1 cellular context compared by ENCODE assay signal in the genomic region with DNA sequence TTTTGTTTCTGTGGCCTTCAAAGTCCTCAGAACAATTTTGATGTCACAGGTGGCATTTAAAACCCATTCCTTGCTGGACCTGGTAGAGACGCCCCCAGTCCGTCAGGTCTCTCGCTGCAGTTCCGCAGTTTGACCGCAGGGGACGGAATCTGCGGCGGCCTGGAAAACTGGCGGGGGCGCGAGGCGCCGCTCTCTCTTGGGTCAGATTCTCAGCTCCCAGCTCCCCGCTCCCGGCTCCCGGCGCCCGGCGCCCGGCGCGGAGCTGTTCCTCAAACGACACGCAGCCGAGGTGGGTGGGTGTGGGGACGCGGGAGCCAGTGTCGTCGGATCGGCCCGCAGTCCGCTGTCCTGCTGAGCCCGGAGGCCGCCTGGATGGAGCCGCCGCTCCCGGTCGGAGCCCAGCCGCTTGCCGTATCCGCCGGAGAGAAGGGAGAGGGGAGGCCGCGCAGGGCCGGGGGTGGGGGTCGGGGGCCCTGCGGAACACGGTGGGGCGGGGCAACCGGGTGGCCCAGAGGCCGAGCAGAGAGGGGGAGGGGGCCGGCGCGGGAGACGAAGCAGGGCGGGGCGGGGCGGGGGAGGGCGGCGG.
TF ChIP-seq lines count a peak whose summit lies in the region.

OCRL (plus strand) TSS at position 192 of the 586 bp plus-strand sequence; CDS start at position 373, 181 bp downstream.

TF ChIP-seq in K562, 482 proteins besides CTCF, POLR2A, EP300 and RAD21 (continued from another document and continues in another):
- TF ChIP-seq, protein P1, sequence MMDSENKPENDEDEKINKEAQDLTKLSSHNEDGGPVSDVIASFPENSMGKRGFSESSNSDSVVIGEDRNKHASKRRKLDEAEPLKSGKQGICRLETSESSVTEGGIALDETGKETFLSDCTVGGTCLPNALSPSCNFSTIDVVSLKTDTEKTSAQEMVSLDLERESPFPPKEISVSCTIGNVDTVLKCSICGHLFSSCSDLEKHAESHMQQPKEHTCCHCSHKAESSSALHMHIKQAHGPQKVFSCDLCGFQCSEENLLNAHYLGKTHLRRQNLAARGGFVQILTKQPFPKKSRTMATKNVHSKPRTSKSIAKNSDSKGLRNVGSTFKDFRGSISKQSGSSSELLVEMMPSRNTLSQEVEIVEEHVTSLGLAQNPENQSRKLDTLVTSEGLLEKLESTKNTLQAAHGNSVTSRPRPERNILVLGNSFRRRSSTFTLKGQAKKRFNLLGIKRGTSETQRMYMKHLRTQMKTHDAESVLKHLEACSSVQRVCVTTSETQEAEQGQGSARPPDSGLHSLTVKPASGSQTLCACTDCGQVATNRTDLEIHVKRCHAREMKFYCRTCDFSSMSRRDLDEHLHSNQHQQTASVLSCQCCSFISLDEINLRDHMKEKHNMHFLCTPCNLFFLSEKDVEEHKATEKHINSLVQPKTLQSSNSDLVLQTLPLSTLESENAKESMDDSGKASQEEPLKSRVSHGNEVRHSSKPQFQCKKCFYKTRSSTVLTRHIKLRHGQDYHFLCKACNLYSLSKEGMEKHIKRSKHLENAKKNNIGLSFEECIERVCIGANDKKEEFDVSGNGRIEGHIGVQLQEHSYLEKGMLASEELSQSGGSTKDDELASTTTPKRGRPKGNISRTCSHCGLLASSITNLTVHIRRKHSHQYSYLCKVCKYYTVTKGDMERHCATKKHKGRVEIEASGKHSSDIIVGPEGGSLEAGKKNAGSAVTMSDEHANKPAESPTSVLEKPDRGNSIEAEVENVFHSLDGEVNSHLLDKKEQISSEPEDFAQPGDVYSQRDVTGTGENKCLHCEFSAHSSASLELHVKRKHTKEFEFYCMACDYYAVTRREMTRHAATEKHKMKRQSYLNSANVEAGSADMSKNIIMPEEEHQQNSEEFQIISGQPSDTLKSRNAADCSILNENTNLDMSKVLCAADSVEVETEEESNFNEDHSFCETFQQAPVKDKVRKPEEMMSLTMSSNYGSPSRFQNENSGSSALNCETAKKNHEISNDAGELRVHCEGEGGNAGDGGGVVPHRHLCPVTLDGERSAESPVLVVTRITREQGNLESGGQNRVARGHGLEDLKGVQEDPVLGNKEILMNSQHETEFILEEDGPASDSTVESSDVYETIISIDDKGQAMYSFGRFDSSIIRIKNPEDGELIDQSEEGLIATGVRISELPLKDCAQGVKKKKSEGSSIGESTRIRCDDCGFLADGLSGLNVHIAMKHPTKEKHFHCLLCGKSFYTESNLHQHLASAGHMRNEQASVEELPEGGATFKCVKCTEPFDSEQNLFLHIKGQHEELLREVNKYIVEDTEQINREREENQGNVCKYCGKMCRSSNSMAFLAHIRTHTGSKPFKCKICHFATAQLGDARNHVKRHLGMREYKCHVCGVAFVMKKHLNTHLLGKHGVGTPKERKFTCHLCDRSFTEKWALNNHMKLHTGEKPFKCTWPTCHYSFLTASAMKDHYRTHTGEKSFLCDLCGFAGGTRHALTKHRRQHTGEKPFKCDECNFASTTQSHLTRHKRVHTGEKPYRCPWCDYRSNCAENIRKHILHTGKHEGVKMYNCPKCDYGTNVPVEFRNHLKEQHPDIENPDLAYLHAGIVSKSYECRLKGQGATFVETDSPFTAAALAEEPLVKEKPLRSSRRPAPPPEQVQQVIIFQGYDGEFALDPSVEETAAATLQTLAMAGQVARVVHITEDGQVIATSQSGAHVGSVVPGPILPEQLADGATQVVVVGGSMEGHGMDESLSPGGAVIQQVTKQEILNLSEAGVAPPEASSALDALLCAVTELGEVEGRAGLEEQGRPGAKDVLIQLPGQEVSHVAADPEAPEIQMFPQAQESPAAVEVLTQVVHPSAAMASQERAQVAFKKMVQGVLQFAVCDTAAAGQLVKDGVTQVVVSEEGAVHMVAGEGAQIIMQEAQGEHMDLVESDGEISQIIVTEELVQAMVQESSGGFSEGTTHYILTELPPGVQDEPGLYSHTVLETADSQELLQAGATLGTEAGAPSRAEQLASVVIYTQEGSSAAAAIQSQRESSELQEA (IDR thresholded peaks at IDR 0.05; ENCODE audit: low read depth) = peak; percentile 76
- TF ChIP-seq ZNF395 (CRISPR knock-in tag; IDR thresholded peaks at IDR 0.05) = 0 out of 2 replicates have a peak, but pooled peaks have one; percentile 45
- 0 out of 2 replicates have a peak, but pooled peaks have one; percentile 25 for TF ChIP-seq ILF3 (IDR thresholded peaks at IDR 0.05; ENCODE audit: borderline replicate concordance)
- TF ChIP-seq MAZ (CRISPR knock-in tag; conservative IDR thresholded peaks at IDR 0.05 in 1 of 2, IDR thresholded peaks at IDR 0.05 in 1 of 2) = peak; percentile 30 to 84; a peak in 3 of 4 replicates
- peak; percentile 34; the same call in 1 of the 2 replicates for TF ChIP-seq ESRRA (IDR thresholded peaks at IDR 0.05; ENCODE audit: borderline replicate concordance, low read depth)
- no peak for TF ChIP-seq ZNF133 (CRISPR knock-in tag; IDR thresholded peaks at IDR 0.05)
- peak; percentile 43; the same call in 1 of the 2 replicates for TF ChIP-seq CXXC5 (CRISPR knock-in tag; IDR thresholded peaks at IDR 0.05)
- TF ChIP-seq PHF8 (IDR thresholded peaks at IDR 0.05; ENCODE audit: borderline replicate concordance, low read length) = peak; percentile 74; the same call in 1 of the 2 replicates
- TF ChIP-seq, protein P2, sequence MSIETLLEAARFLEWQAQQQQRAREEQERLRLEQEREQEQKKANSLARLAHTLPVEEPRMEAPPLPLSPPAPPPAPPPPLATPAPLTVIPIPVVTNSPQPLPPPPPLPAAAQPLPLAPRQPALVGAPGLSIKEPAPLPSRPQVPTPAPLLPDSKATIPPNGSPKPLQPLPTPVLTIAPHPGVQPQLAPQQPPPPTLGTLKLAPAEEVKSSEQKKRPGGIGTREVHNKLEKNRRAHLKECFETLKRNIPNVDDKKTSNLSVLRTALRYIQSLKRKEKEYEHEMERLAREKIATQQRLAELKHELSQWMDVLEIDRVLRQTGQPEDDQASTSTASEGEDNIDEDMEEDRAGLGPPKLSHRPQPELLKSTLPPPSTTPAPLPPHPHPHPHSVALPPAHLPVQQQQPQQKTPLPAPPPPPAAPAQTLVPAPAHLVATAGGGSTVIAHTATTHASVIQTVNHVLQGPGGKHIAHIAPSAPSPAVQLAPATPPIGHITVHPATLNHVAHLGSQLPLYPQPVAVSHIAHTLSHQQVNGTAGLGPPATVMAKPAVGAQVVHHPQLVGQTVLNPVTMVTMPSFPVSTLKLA (conservative IDR thresholded peaks at IDR 0.05) = 0 out of 4 replicates have a peak, but pooled peaks of 1 of the 2 experiments have one; percentile 16
- 0 out of 2 replicates have a peak, but pooled peaks have one; percentile 26 for TF ChIP-seq SMC3 (conservative IDR thresholded peaks at IDR 0.05; ENCODE audit: insufficient read depth, low read depth, low read length)
- TF ChIP-seq PHF20 (IDR thresholded peaks at IDR 0.05; ENCODE audit: partially characterized antibody) = peak; percentile 26
- TF ChIP-seq GATAD2A (IDR thresholded peaks at IDR 0.05) = no peak
- peak; percentile 77 for TF ChIP-seq RBFOX2 (IDR thresholded peaks at IDR 0.05; ENCODE audit: low read depth, low read length)
- TF ChIP-seq POLR2AphosphoS5 (IDR thresholded peaks at IDR 0.05; ENCODE audit: control insufficient read depth, insufficient read depth, low read depth, low read length) = peak; percentile 53; the same call in 1 of the 2 replicates
- no peak for TF ChIP-seq ZNF584 (CRISPR knock-in tag; IDR thresholded peaks at IDR 0.05; ENCODE audit: low read depth)
- TF ChIP-seq POLR2B (IDR thresholded peaks at IDR 0.05; ENCODE audit: low read depth, partially characterized antibody) = peak; percentile 39
- 0 out of 2 replicates have a peak, but pooled peaks have one; percentile 33 for TF ChIP-seq NCOA6 (IDR thresholded peaks at IDR 0.05)
- no peak for TF ChIP-seq FIP1L1 (IDR thresholded peaks at IDR 0.05; ENCODE audit: low read depth, low read length, poor library complexity, severe bottlenecking)
- 0 out of 2 replicates have a peak, but pooled peaks have one; percentile 21 for TF ChIP-seq MYC (IDR thresholded peaks at IDR 0.05; ENCODE audit: low read depth, low read length)
- TF ChIP-seq MYC (CRISPR knock-in tag; IDR thresholded peaks at IDR 0.05; ENCODE audit: borderline replicate concordance, low read depth) = no peak
- no peak for TF ChIP-seq RNF219 (CRISPR knock-in tag; IDR thresholded peaks at IDR 0.05)
- peak in 1 of 2 experiments; percentile 39 for TF ChIP-seq E2F6 (IDR thresholded peaks at IDR 0.05; ENCODE audit: borderline replicate concordance in 1 of 2, extremely low read depth in 1 of 2, insufficient read depth in 1 of 2, insufficient read length in 1 of 2, low read depth in 1 of 2, low read length in 1 of 2, poor library complexity in 1 of 2, severe bottlenecking in 1 of 2)
- TF ChIP-seq EGR1 (conservative IDR thresholded peaks at IDR 0.05) = peak; percentile 70
- TF ChIP-seq MLLT1 (IDR thresholded peaks at IDR 0.05) = 0 out of 4 replicates have a peak, but pooled peaks of 1 of the 2 experiments have one; percentile 29
- TF ChIP-seq SIN3B (IDR thresholded peaks at IDR 0.05; ENCODE audit: low read depth) = peak; percentile 42; the same call in 1 of the 2 replicates
- TF ChIP-seq HNRNPLL (IDR thresholded peaks at IDR 0.05; ENCODE audit: low read depth, low read length, poor library complexity, severe bottlenecking) = peak; percentile 73
- no peak for TF ChIP-seq NEUROD1 (IDR thresholded peaks at IDR 0.05; ENCODE audit: borderline replicate concordance, low read depth, low read length, partially characterized antibody)
- TF ChIP-seq NFIC (IDR thresholded peaks at IDR 0.05) = 0 out of 2 replicates have a peak, but pooled peaks have one; percentile 9
- TF ChIP-seq KLF16 (IDR thresholded peaks at IDR 0.05) = no peak
- peak; percentile 82 for TF ChIP-seq POLR2G (IDR thresholded peaks at IDR 0.05; ENCODE audit: low read depth, low read length)
- TF ChIP-seq, protein P3, sequence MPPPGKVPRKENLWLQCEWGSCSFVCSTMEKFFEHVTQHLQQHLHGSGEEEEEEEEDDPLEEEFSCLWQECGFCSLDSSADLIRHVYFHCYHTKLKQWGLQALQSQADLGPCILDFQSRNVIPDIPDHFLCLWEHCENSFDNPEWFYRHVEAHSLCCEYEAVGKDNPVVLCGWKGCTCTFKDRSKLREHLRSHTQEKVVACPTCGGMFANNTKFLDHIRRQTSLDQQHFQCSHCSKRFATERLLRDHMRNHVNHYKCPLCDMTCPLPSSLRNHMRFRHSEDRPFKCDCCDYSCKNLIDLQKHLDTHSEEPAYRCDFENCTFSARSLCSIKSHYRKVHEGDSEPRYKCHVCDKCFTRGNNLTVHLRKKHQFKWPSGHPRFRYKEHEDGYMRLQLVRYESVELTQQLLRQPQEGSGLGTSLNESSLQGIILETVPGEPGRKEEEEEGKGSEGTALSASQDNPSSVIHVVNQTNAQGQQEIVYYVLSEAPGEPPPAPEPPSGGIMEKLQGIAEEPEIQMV (tag; conservative IDR thresholded peaks at IDR 0.05; ENCODE audit: low read depth) = no peak
- peak; percentile 55; the same call in 1 of the 2 replicates for TF ChIP-seq ZBTB7A (IDR thresholded peaks at IDR 0.05; ENCODE audit: borderline replicate concordance, control insufficient read depth, low read depth, low read length)
- TF ChIP-seq ZNF444 (CRISPR knock-in tag; IDR thresholded peaks at IDR 0.05) = no peak
- TF ChIP-seq PML (IDR thresholded peaks at IDR 0.05; ENCODE audit: low read length) = no peak
- peak; percentile 49 for TF ChIP-seq RBBP5 (IDR thresholded peaks at IDR 0.05; ENCODE audit: borderline replicate concordance, insufficient read depth, low read length, poor library complexity, severe bottlenecking)
- TF ChIP-seq SPI1 (IDR thresholded peaks at IDR 0.05; ENCODE audit: borderline replicate concordance, low read depth, low read length) = peak; percentile 21; the same call in 1 of the 2 replicates
- peak; percentile 53 for TF ChIP-seq TBP (optimal IDR thresholded peaks at IDR 0.05; ENCODE audit: low read depth, low read length)
